ENCODE assay signal across 17 cellular contexts in the genomic region with DNA sequence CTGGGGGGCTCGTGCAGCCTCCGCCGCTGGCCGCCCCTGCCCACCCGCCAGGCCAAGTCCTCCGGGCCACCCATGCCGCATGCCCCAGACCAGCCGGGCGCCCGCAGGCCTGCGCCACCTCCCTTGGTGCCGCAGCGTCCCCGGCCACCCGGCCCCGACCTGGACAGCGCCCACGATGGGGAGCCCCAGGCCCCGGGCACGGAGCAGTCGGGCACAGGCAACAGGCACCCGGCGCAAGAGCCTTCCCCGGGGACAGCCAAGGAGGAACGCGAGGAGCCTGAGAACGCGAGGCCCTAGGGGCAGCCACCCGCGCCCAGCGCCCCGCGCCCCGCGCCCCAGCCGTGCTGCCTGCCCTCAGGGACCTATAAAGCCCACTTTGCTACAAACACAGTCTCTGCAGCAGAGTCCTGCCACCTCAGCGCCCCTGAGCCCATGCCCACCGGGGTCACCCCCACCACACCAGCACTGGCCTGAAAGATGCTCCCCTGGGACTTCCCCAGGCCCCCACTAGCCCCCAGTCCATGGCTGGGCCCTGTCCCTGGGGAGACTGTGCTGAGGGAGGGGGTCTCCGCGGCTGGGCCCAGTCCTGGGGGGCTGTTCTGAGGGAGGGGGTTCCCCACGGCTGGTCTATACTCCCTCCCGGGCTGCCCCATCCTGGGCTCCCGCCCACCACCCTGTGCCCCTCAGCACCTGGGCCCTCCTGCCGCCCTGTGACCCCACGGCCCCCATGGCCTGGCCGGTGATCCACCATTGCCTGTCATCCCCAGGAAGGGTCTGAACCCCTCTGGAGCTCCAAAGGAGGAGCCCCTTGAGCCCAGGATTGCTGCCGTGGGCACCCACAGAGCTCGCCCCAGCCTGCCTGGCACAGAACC. TPM values are rescaled to one million over a fixed set of nuclear protein-coding genes. Genes with fewer than 3 reads are reported as not detected.
A peak's percentile ranks its signal among the peaks of the same experiment; 100 is the strongest.
DNase-seq lines count a peak whose midpoint lies in the region; ATAC-seq, FAIRE-seq and TF ChIP-seq lines count a peak whose summit lies in the region.
"Had no signal": no experiment of that assay in that cellular context is flagged by ENCODE, and none has a peak within 500 bp of the region (broad histone marks: within the 10 kb centered on the region; RNA-seq: fewer than 3 reads in every experiment).

No MANE protein-coding gene starts in this region.

- FAIRE-seq in kidney (lab: Jason Lieb, UNC), result no peak

- H3K27me3 Mint-ChIP-seq in activated CD8-positive, alpha-beta T cell treated with anti-CD3 and anti-CD28 coated beads, Interleukin-2, amount 10 ng/mL, durations not matched to agents 7 days and 5 days (ENCODE audit: low read depth), result peaks cover 2% of the 10 kb centered on the region
- H3K27me3 Mint-ChIP-seq: activated CD4-positive, alpha-beta T cell treated with anti-CD3 and anti-CD28 coated beads, Interleukin-2, amount 10 ng/mL, durations not matched to agents 7 days and 5 days had no signal

- CTCF ChIA-PET in activated CD8-positive, alpha-beta T cell treated with anti-CD3 and anti-CD28 coated beads, Interleukin-2, amount 10 ng/mL, durations not matched to agents 7 days and 5 days (lab: Charles Lee), result no interaction called here

- no peak for ATAC-seq in activated CD8-positive, alpha-beta T cell treated with anti-CD3 and anti-CD28 coated beads, Interleukin-2, amount 10 ng/mL, durations not matched to agents 7 days and 5 days

- no peaks in the 10 kb centered on the region for H3K9me3 Mint-ChIP-seq in activated CD8-positive, alpha-beta T cell treated with anti-CD3 and anti-CD28 coated beads, Interleukin-2, amount 10 ng/mL, durations not matched to agents 7 days and 5 days (ENCODE audit: insufficient read depth)

- H3K4me1 ChIP-seq in kidney (ENCODE audit: control insufficient read depth in 1 of 2, insufficient read depth in 1 of 2, low read depth in 1 of 2, low read length in 2 of 2), result no peaks in the 10 kb centered on the region
- H3K4me1 ChIP-seq: prostate gland had no signal

- no peak overlapping the region for H3K27ac Mint-ChIP-seq in activated CD8-positive, alpha-beta T cell treated with anti-CD3 and anti-CD28 coated beads, Interleukin-2, amount 10 ng/mL, durations not matched to agents 7 days and 5 days
- H3K27ac Mint-ChIP-seq: activated CD4-positive, alpha-beta T cell treated with anti-CD3 and anti-CD28 coated beads, Interleukin-2, amount 10 ng/mL, durations not matched to agents 7 days and 5 days; T-helper 2 cell treated with Interferon-gamma antibody and Interleukin-4, amounts not matched to agents 5 μg/mL and 100 μg/mL, for 36 hours had no signal

- H3K4me3 Mint-ChIP-seq in activated CD8-positive, alpha-beta T cell treated with anti-CD3 and anti-CD28 coated beads, Interleukin-2, amount 10 ng/mL, durations not matched to agents 7 days and 5 days, result no peak overlapping the region
- H3K4me3 Mint-ChIP-seq: activated CD4-positive, alpha-beta T cell treated with anti-CD3 and anti-CD28 coated beads, Interleukin-2, amount 10 ng/mL, durations not matched to agents 7 days and 5 days; T-helper 2 cell treated with Interferon-gamma antibody and Interleukin-4, amounts not matched to agents 5 μg/mL and 100 μg/mL, for 36 hours had no signal

- peak; percentile 6 for DNase-seq in activated CD4-positive, alpha-beta T cell treated with anti-CD3 and anti-CD28 coated beads for 1 hour
- no peak for DNase-seq in activated CD4-positive, alpha-beta T cell treated with anti-CD3 and anti-CD28 coated beads, Interleukin-2, amount 50 U/mL, for 48 hours
- peak; percentile 3 for DNase-seq in GM06990 (ENCODE audit: extremely low read depth, insufficient read length)
- peak; percentile 75 for DNase-seq in kidney
- no peak for DNase-seq in activated CD8-positive, alpha-beta T cell treated with anti-CD3 and anti-CD28 coated beads, Interleukin-2, amount 10 ng/mL, durations not matched to agents 7 days and 5 days
- DNase-seq in AG08395 (ENCODE audit: low spot score), result no peak
- DNase-seq: 8988T; activated CD4-positive, alpha-beta T cell treated with anti-CD3 and anti-CD28 coated beads, Interleukin-2, amount 10 ng/mL, durations not matched to agents 7 days and 5 days; activated naive CD4-positive, alpha-beta T cell; brain microvascular endothelial cell; DMS79; Kasumi-1; NCI-H1417 treated with DMSO at 0.1 percent for 48 hours; NCI-H226 had no signal

- H3K4me3 ChIP-seq in GM06990 (replicated peaks; ENCODE audit: low read depth, low read length) (no peak overlapping the region), kidney (ENCODE audit: low read length in 2 of 2) (no peak overlapping the region)
- H3K4me3 ChIP-seq: dorsolateral prefrontal cortex, prostate gland had no signal

- H3K36me3 ChIP-seq in GM06990 (ENCODE audit: control insufficient read depth, insufficient read depth, low read length) (no peaks in the 10 kb centered on the region), kidney (ENCODE audit: control insufficient read depth in 1 of 2, insufficient read depth in 2 of 2, low read length in 2 of 2) (no peaks in the 10 kb centered on the region)
- H3K36me3 ChIP-seq: brain microvascular endothelial cell, prostate gland had no signal

- POLR2A ChIA-PET in activated CD8-positive, alpha-beta T cell treated with anti-CD3 and anti-CD28 coated beads, Interleukin-2, amount 10 ng/mL, durations not matched to agents 7 days and 5 days (lab: Charles Lee), result no interaction called here

- H3K27ac ChIP-seq in kidney (ENCODE audit: low read depth in 2 of 2, low read length in 2 of 2), result no peak overlapping the region
- H3K27ac ChIP-seq: brain microvascular endothelial cell, dorsolateral prefrontal cortex, prostate gland had no signal

- intact Hi-C loops in kidney (cut with DNase I), result no loop called here

- peaks cover 15% of the 10 kb centered on the region for H3K4me1 Mint-ChIP-seq in activated CD8-positive, alpha-beta T cell treated with anti-CD3 and anti-CD28 coated beads, Interleukin-2, amount 10 ng/mL, durations not matched to agents 7 days and 5 days (ENCODE audit: low read depth)

- H3K9me3 ChIP-seq in kidney (ENCODE audit: control insufficient read depth in 1 of 2, low read length in 2 of 2), result no peaks in the 10 kb centered on the region
- H3K9me3 ChIP-seq: prostate gland had no signal

- H3K9ac ChIP-seq in kidney (ENCODE audit: low read length in 2 of 2), result no peak overlapping the region

- no peak for TF ChIP-seq CTCF in GM06990 (IDR thresholded peaks at IDR 0.05; ENCODE audit: insufficient read depth, low read length, poor library complexity, severe bottlenecking)
- no peak for TF ChIP-seq CTCF in kidney (IDR thresholded peaks at IDR 0.05; ENCODE audit: borderline replicate concordance, extremely low read depth, insufficient read depth)

- peaks cover 2% of the 10 kb centered on the region for H3K36me3 Mint-ChIP-seq in activated CD8-positive, alpha-beta T cell treated with anti-CD3 and anti-CD28 coated beads, Interleukin-2, amount 10 ng/mL, durations not matched to agents 7 days and 5 days (ENCODE audit: low read depth)

- no peaks in the 10 kb centered on the region for H3K27me3 ChIP-seq in GM06990 (replicated peaks; ENCODE audit: control insufficient read depth, insufficient read depth, low read length)

RNA-seq across cellular contexts. Expression of a gene that starts 8.6 kb away (rescaled TPM):
- 8.1 TPM for total RNA-seq in kidney
- not detected for polyA plus RNA-seq in kidney (ENCODE audit: insufficient read depth, low read depth, low replicate concordance)
- total RNA-seq in activated CD8-positive, alpha-beta T cell treated with anti-CD3 and anti-CD28 coated beads, Interleukin-2, amount 10 ng/mL, durations not matched to agents 7 days and 5 days, result 10 to 100 TPM; 17.5 to 18.8 TPM

RNA-seq across cellular contexts. Expression of a gene that starts 16.2 kb away (rescaled TPM):
- 5.1 TPM for total RNA-seq in kidney
- 3.3 TPM for polyA plus RNA-seq in kidney (ENCODE audit: insufficient read depth, low read depth, low replicate concordance)
- total RNA-seq in activated CD8-positive, alpha-beta T cell treated with anti-CD3 and anti-CD28 coated beads, Interleukin-2, amount 10 ng/mL, durations not matched to agents 7 days and 5 days, result 1 to 10 TPM; 1.6 to 2.9 TPM

RNA-seq across cellular contexts. Expression of a gene that starts 24.1 kb away (rescaled TPM):
- total RNA-seq in kidney, result 1.5 TPM
- not detected for polyA plus RNA-seq in kidney (ENCODE audit: insufficient read depth, low read depth, low replicate concordance)
- under 1 TPM; 0.63 to 0.90 TPM for total RNA-seq in activated CD8-positive, alpha-beta T cell treated with anti-CD3 and anti-CD28 coated beads, Interleukin-2, amount 10 ng/mL, durations not matched to agents 7 days and 5 days

RNA-seq across cellular contexts. Expression of a gene that starts 34.0 kb away (rescaled TPM):
- total RNA-seq in kidney, result 160 TPM
- 143 TPM for polyA plus RNA-seq in kidney (ENCODE audit: insufficient read depth, low read depth, low replicate concordance)
- 10 to 100 TPM; 96.9 to 99.3 TPM for total RNA-seq in activated CD8-positive, alpha-beta T cell treated with anti-CD3 and anti-CD28 coated beads, Interleukin-2, amount 10 ng/mL, durations not matched to agents 7 days and 5 days

RNA-seq across cellular contexts. Expression of a gene that starts 34.2 kb away (rescaled TPM):
- total RNA-seq in kidney, result 20.3 TPM
- 13.7 TPM for polyA plus RNA-seq in kidney (ENCODE audit: insufficient read depth, low read depth, low replicate concordance)
- 10 to 100 TPM; 21.2 to 22.4 TPM for total RNA-seq in activated CD8-positive, alpha-beta T cell treated with anti-CD3 and anti-CD28 coated beads, Interleukin-2, amount 10 ng/mL, durations not matched to agents 7 days and 5 days

Comparison
In these comparisons a context has a peak if more than half of its experiments do, and no peak if none do; other contexts are left out.
1. DNase-seq: peak in activated CD4-positive, alpha-beta T cell treated with anti-CD3 and anti-CD28 coated beads for 1 hour (single experiment), GM06990 (single experiment) and kidney (single experiment); none in activated CD4-positive, alpha-beta T cell treated with anti-CD3 and anti-CD28 coated beads, Interleukin-2, amount 50 U/mL, for 48 hours (0 of 2), activated CD8-positive, alpha-beta T cell treated with anti-CD3 and anti-CD28 coated beads, Interleukin-2, amount 10 ng/mL, durations not matched to agents 7 days and 5 days (single experiment) and AG08395 (single experiment).